17 cellular contexts compared by ENCODE assay signal in the genomic region with DNA sequence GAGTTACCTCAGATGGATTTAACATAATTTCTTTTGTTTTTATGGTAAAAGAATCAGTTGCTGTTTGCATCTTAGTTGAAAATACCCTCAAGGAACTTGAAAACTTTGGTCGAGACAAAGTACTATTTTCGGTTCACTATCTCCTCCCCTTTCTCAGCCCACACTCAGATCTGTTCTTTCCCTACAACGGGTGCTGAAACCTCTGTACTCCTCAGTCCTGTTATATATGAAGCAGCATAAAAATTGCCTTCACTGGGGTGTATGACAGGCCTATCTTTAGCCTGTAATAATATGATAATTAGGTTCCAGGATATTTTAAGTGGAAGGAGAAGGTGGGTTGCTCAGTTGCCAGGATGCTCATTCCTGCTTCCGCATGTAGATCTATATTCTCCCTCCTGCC.
DNase-seq lines count a peak whose midpoint lies in the region; ATAC-seq, FAIRE-seq and TF ChIP-seq lines count a peak whose summit lies in the region.
"Had no signal": no experiment of that assay in that cellular context is flagged by ENCODE, and none has a peak within 500 bp of the region (broad histone marks: within the 10 kb centered on the region; RNA-seq: fewer than 3 reads in every experiment).

No MANE protein-coding gene starts in this region.

- POLR2A ChIA-PET in HepG2 (lab: Yijun Ruan, JAX) = no interaction called here

- WGBS in HepG2 (ENCODE audit: low lambda C conversion rate) = 23% methylated on average over 4 of the region's 4 CpGs
- WGBS in prostate gland = 76% methylated on average over 4 of the region's 4 CpGs
- 65 to 67% methylated on average over 4 of the region's 4 CpGs for WGBS in tibial nerve, 2 donors
- 63 to 79% (median 71%) methylated on average over 4 of the region's 4 CpGs for WGBS in ovary, 3 donors

- BruUV-seq in HepG2 (replicated peaks; lab: Mats Ljungman, UMichigan) = no TSS peak

- no peak overlapping the region for H2AFZ ChIP-seq in HepG2 (ENCODE audit: low read length)

- H3K27ac ChIP-seq in HepG2 (ENCODE audit: extremely low read length, insufficient read depth, low read length) (no peak overlapping the region), prostate gland (no peak overlapping the region), tibial nerve (no peak overlapping the region), ovary (no peak overlapping the region)
- H3K27ac ChIP-seq: neutrophil, SJCRH30, VCaP had no signal

- CTCF ChIA-PET in HepG2 (lab: Yijun Ruan, JAX; ENCODE audit: low intra/inter-chr PET ratio, low total read pairs) = no interaction called here

- TF ChIP-seq EP300 in HepG2 (IDR thresholded peaks at IDR 0.05; ENCODE audit: low read depth in 2 of 2, low read length in 2 of 2) = no peak
- TF ChIP-seq EP300 in HepG2 (CRISPR knock-in tag; IDR thresholded peaks at IDR 0.05; ENCODE audit: borderline replicate concordance) = no peak
- TF ChIP-seq EP300 in tibial nerve (IDR thresholded peaks at IDR 0.05) = no peak
- TF ChIP-seq EP300 in ovary (IDR thresholded peaks at IDR 0.05) = no peak

- H3K79me2 ChIP-seq in HepG2 (ENCODE audit: insufficient read depth, low read length) = no peaks in the 10 kb centered on the region

- ATAC-seq in GM18519 (IDR thresholded peaks at IDR 0.05; ENCODE audit: low FRiP score, unreplicated experiment) (peak; percentile 95), GM19467 (IDR thresholded peaks at IDR 0.05; ENCODE audit: unreplicated experiment) (peak; percentile 85), HG02870 (IDR thresholded peaks at IDR 0.05; ENCODE audit: unreplicated experiment) (peak; percentile 99), HG03520 (IDR thresholded peaks at IDR 0.05; ENCODE audit: unreplicated experiment) (peak; percentile 98), HepG2 (no peak)
- ATAC-seq: activated T-cell treated with anti-CD3 and anti-CD28 coated beads, Interleukin-2, amount 50 U/mL, for 72 hours had no signal

- H3K4me3 ChIP-seq in HepG2 (replicated peaks in 1 of 3; ENCODE audit: insufficient read depth in 1 of 3, low read depth in 2 of 3, low read length in 3 of 3) = no peak overlapping the region
- H3K4me3 ChIP-seq in prostate gland = no peak overlapping the region
- H3K4me3 ChIP-seq in tibial nerve = no peak overlapping the region
- no peak overlapping the region for H3K4me3 ChIP-seq in ovary
- H3K4me3 ChIP-seq: SJCRH30 had no signal

- FAIRE-seq in HepG2 (lab: Jason Lieb, UNC) = no peak

- H4K20me1 ChIP-seq in HepG2 (ENCODE audit: insufficient read depth, low read length) = no peaks in the 10 kb centered on the region

- H3K27me3 ChIP-seq in HepG2 (ENCODE audit: control insufficient read depth in 1 of 2, insufficient read depth in 2 of 2, low read length in 2 of 2) = no peaks in the 10 kb centered on the region
- H3K27me3 ChIP-seq in prostate gland (replicated peaks; ENCODE audit: insufficient read depth) = no peaks in the 10 kb centered on the region
- H3K27me3 ChIP-seq in tibial nerve = no peaks in the 10 kb centered on the region
- H3K27me3 ChIP-seq in ovary = no peaks in the 10 kb centered on the region
- H3K27me3 ChIP-seq: neutrophil, SJCRH30 had no signal

- H3K36me3 ChIP-seq in HepG2 (replicated peaks in 1 of 2; ENCODE audit: control insufficient read depth in 1 of 2, insufficient read depth in 2 of 2, low read length in 2 of 2) = no peaks in the 10 kb centered on the region
- no peaks in the 10 kb centered on the region for H3K36me3 ChIP-seq in prostate gland
- H3K36me3 ChIP-seq in tibial nerve = peaks cover 0 to 12% (median 0%) of the 10 kb centered on the region in 3 donors
- H3K36me3 ChIP-seq in ovary = no peaks in the 10 kb centered on the region
- H3K36me3 ChIP-seq: neutrophil, SJCRH30 had no signal

- in situ Hi-C loops in HepG2 (cut with HindIII; ENCODE audit: extremely low pct_ligation_motif_present, low pct_unique_long_range_greater_than_20kb) = no loop called here

- no peak overlapping the region for H3K4me2 ChIP-seq in HepG2 (ENCODE audit: low read depth, low read length)

- intact Hi-C loops in HepG2 (cut with micrococcal nuclease; ENCODE audit: unreplicated experiment) = no loop called here
- intact Hi-C loops in prostate gland (cut with DNase I) = no loop called here
- intact Hi-C loops in ovary (cut with DNase I) = no loop called here

- TF ChIP-seq CTCF in HepG2 (CRISPR knock-in tag; IDR thresholded peaks at IDR 0.05) (no peak), prostate gland (IDR thresholded peaks at IDR 0.05) (no peak), tibial nerve (IDR thresholded peaks at IDR 0.05) (no peak), ovary (IDR thresholded peaks at IDR 0.05) (no peak)

- H3K9me3 ChIP-seq in HepG2 (ENCODE audit: low read length) = no peaks in the 10 kb centered on the region
- H3K9me3 ChIP-seq in prostate gland = no peaks in the 10 kb centered on the region
- H3K9me3 ChIP-seq in tibial nerve = peaks cover 0 to 16% (median 0%) of the 10 kb centered on the region in 4 donors
- H3K9me3 ChIP-seq in ovary = peaks cover 0 to 7% of the 10 kb centered on the region in 2 donors
- H3K9me3 ChIP-seq: neutrophil, SJCRH30 had no signal

- no peak overlapping the region for H3K9ac ChIP-seq in HepG2 (ENCODE audit: insufficient read depth, low read depth, low read length)

- no peak for TF ChIP-seq RAD21 in HepG2 (CRISPR knock-in tag; IDR thresholded peaks at IDR 0.05)

- DNase-seq in HepG2 (ENCODE audit: low spot score) = no peak
- no peak for DNase-seq in prostate gland (ENCODE audit: low spot score)
- DNase-seq in tibial nerve (ENCODE audit: low spot score in 2 of 2) = no peak
- no peak for DNase-seq in ovary
- DNase-seq: activated T-cell treated with anti-CD3 and anti-CD28 coated beads, Interleukin-2, amount 50 U/mL, for 72 hours; CD4-positive, CD25-positive, alpha-beta regulatory T cell; effector CD4-positive, alpha-beta T cell; HFFc6; Kasumi-1; NCI-H510A treated with DMSO at 0.1 percent for 48 hours; SJCRH30 had no signal

- H3K4me1 ChIP-seq in HepG2 (ENCODE audit: insufficient read depth, low read length) (no peaks in the 10 kb centered on the region), prostate gland (replicated peaks) (no peaks in the 10 kb centered on the region), tibial nerve (no peaks in the 10 kb centered on the region), ovary (ENCODE audit: insufficient read depth) (no peaks in the 10 kb centered on the region)
- H3K4me1 ChIP-seq: SJCRH30 had no signal

- TF ChIP-seq POLR2A in HepG2 (IDR thresholded peaks at IDR 0.05; ENCODE audit: insufficient read depth in 1 of 2, low read depth in 2 of 2, low read length in 2 of 2) = no peak
- TF ChIP-seq POLR2A in prostate gland (IDR thresholded peaks at IDR 0.05) = no peak
- TF ChIP-seq POLR2A in tibial nerve (IDR thresholded peaks at IDR 0.05) = no peak
- TF ChIP-seq POLR2A in ovary (IDR thresholded peaks at IDR 0.05) = no peak

TF ChIP-seq in HepG2, 621 proteins besides CTCF, POLR2A, EP300 and RAD21:
- TF ChIP-seq TBL1XR1 (IDR thresholded peaks at IDR 0.05; ENCODE audit: borderline replicate concordance, low read length, partially characterized antibody) = no peak
- TF ChIP-seq CREB1 (IDR thresholded peaks at IDR 0.05) = no peak
- no peak for TF ChIP-seq CREB1 (CRISPR knock-in tag; IDR thresholded peaks at IDR 0.05)
- TF ChIP-seq CBX1 (IDR thresholded peaks at IDR 0.05; ENCODE audit: low read depth) = no peak
- TF ChIP-seq, protein P1, sequence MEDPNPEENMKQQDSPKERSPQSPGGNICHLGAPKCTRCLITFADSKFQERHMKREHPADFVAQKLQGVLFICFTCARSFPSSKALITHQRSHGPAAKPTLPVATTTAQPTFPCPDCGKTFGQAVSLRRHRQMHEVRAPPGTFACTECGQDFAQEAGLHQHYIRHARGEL (CRISPR knock-in tag; IDR thresholded peaks at IDR 0.05) = no peak
- no peak for TF ChIP-seq SP2 (CRISPR knock-in tag; IDR thresholded peaks at IDR 0.05)
- no peak for TF ChIP-seq RAD51 (IDR thresholded peaks at IDR 0.05; ENCODE audit: borderline replicate concordance)
- no peak for TF ChIP-seq ZNF10 (CRISPR knock-in tag; IDR thresholded peaks at IDR 0.05; ENCODE audit: borderline replicate concordance, low read depth)
- no peak for TF ChIP-seq BORCS8-MEF2B (CRISPR knock-in tag; IDR thresholded peaks at IDR 0.05)
- no peak for TF ChIP-seq ZNF883 (CRISPR knock-in tag; IDR thresholded peaks at IDR 0.05; ENCODE audit: not compliant biosample characterization)
